ENCODE assay signal across 1 cellular context in genomic region chr2:169824373-169825333, GRCh38.
TF ChIP-seq lines count a peak whose summit lies in the region.

Gene METTL5 (minus strand): TSS chr2:169824905. CDS start chr2:169824597, 308 bp downstream.

TF ChIP-seq in HepG2, 621 proteins besides CTCF, POLR2A, EP300 and RAD21 (continued from another document and continues in another):
- TF ChIP-seq ZNF414 (CRISPR knock-in tag; IDR thresholded peaks at IDR 0.05) (peak; percentile 93), EEA1 (CRISPR knock-in tag; IDR thresholded peaks at IDR 0.05; ENCODE audit: borderline replicate concordance) (peak; percentile 97), IRX3 (CRISPR knock-in tag; IDR thresholded peaks at IDR 0.05; ENCODE audit: borderline replicate concordance, low read depth) (peak; percentile 87; the same call in 1 of the 2 replicates), ZNF598 (CRISPR knock-in tag; IDR thresholded peaks at IDR 0.05; ENCODE audit: borderline replicate concordance) (peak; percentile 93; the same call in 1 of the 2 replicates), MLLT10 (CRISPR knock-in tag; IDR thresholded peaks at IDR 0.05) (no peak), TBX2 (CRISPR knock-in tag; IDR thresholded peaks at IDR 0.05; ENCODE audit: borderline replicate concordance) (peak; percentile 89), PREB (CRISPR knock-in tag; IDR thresholded peaks at IDR 0.05) (0 out of 2 replicates have a peak, but pooled peaks have one; percentile 90), ZNF687 (CRISPR knock-in tag; IDR thresholded peaks at IDR 0.05) (peak; percentile 100), HNRNPK (IDR thresholded peaks at IDR 0.05; ENCODE audit: low read depth, low read length, poor library complexity, severe bottlenecking) (peak; percentile 86), CSRNP1 (CRISPR knock-in tag; IDR thresholded peaks at IDR 0.05) (peak; percentile 52; the same call in 1 of the 2 replicates), LCORL (IDR thresholded peaks at IDR 0.05) (no peak), LCORL (CRISPR knock-in tag; IDR thresholded peaks at IDR 0.05) (peak; percentile 76), NFKBIZ (CRISPR knock-in tag; IDR thresholded peaks at IDR 0.05) (0 out of 2 replicates have a peak, but pooled peaks have one; percentile 31), ZNF224 (CRISPR knock-in tag; IDR thresholded peaks at IDR 0.05) (peak; percentile 94), MED13 (CRISPR knock-in tag; IDR thresholded peaks at IDR 0.05) (peak; percentile 70; the same call in 1 of the 2 replicates), JUND (CRISPR knock-in tag; IDR thresholded peaks at IDR 0.05) (0 out of 2 replicates have a peak, but pooled peaks have one; percentile 29), SUZ12 (IDR thresholded peaks at IDR 0.05; ENCODE audit: low read depth, low read length) (no peak), REST (IDR thresholded peaks at IDR 0.05; ENCODE audit: borderline replicate concordance in 1 of 2, low read depth in 1 of 2, low read length in 2 of 2) (no peak; a peak in 1 of 4 replicates), TP53 (CRISPR knock-in tag; conservative IDR thresholded peaks at IDR 0.05) (no peak), ZFP36L1 (CRISPR knock-in tag; IDR thresholded peaks at IDR 0.05) (peak; percentile 79), ZNF678 (CRISPR knock-in tag; IDR thresholded peaks at IDR 0.05) (peak; percentile 93), ZNF724P (CRISPR knock-in tag; IDR thresholded peaks at IDR 0.05; ENCODE audit: borderline replicate concordance) (peak; percentile 87; the same call in 1 of the 2 replicates), TOE1 (CRISPR knock-in tag; IDR thresholded peaks at IDR 0.05) (no peak), CCDC6 (CRISPR knock-in tag; IDR thresholded peaks at IDR 0.05) (peak; percentile 95), RCOR2 (CRISPR knock-in tag; IDR thresholded peaks at IDR 0.05) (peak; percentile 62; the same call in 1 of the 2 replicates), CBX5 (CRISPR knock-in tag; IDR thresholded peaks at IDR 0.05; ENCODE audit: borderline replicate concordance) (peak; percentile 62; the same call in 1 of the 2 replicates), TRAFD1 (CRISPR knock-in tag; IDR thresholded peaks at IDR 0.05; ENCODE audit: borderline replicate concordance) (no peak), ZNF781 (CRISPR knock-in tag; IDR thresholded peaks at IDR 0.05; ENCODE audit: borderline replicate concordance, not compliant biosample characterization) (peak; percentile 78), PRMT3 (CRISPR knock-in tag; IDR thresholded peaks at IDR 0.05; ENCODE audit: borderline replicate concordance, low read depth) (peak; percentile 97), TEAD3 (CRISPR knock-in tag; optimal IDR thresholded peaks at IDR 0.05; ENCODE audit: borderline replicate concordance) (peak; percentile 59), HMG20A (CRISPR knock-in tag; IDR thresholded peaks at IDR 0.05; ENCODE audit: borderline replicate concordance) (no peak), FOSL2 (CRISPR knock-in tag; IDR thresholded peaks at IDR 0.05) (peak; percentile 62), ISX (CRISPR knock-in tag; conservative IDR thresholded peaks at IDR 0.05) (no peak), ZBTB39 (CRISPR knock-in tag; IDR thresholded peaks at IDR 0.05) (peak; percentile 93), DPF2 (CRISPR knock-in tag; IDR thresholded peaks at IDR 0.05; ENCODE audit: borderline replicate concordance, low read depth) (no peak), CENPT (CRISPR knock-in tag; IDR thresholded peaks at IDR 0.05; ENCODE audit: low read depth) (0 out of 2 replicates have a peak, but pooled peaks have one; percentile 40), ZBTB7A (CRISPR knock-in tag; IDR thresholded peaks at IDR 0.05) (peak; percentile 63)
